Comparison of ENCODE assay signal across 1 cellular context in the genomic region with DNA sequence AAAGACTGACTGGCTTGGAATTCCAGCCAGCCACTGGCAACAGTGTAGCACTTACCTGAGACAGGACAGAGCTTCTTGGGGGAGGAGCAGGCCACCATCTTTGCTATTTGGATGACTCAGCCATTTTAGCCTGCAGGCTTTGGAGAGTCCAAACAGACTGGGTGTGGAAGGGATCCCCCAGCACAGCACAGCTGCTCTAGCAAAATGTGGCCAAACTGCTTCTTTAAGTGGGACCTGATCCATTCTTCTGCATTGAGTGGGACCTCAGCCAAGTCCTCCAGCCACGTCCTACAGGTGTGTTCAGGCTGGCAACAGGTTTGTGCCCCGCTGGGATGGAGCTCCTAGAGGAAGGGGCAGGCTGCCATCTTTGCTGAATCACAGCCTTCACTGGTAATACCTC.
A peak's percentile ranks its signal among the peaks of the same experiment; 100 is the strongest.
TF ChIP-seq lines count a peak whose summit lies in the region.

No MANE protein-coding gene starts in this region.

TF ChIP-seq in K562, 482 proteins besides CTCF, POLR2A, EP300 and RAD21 (continued from another document):
- TF ChIP-seq, protein P1, sequence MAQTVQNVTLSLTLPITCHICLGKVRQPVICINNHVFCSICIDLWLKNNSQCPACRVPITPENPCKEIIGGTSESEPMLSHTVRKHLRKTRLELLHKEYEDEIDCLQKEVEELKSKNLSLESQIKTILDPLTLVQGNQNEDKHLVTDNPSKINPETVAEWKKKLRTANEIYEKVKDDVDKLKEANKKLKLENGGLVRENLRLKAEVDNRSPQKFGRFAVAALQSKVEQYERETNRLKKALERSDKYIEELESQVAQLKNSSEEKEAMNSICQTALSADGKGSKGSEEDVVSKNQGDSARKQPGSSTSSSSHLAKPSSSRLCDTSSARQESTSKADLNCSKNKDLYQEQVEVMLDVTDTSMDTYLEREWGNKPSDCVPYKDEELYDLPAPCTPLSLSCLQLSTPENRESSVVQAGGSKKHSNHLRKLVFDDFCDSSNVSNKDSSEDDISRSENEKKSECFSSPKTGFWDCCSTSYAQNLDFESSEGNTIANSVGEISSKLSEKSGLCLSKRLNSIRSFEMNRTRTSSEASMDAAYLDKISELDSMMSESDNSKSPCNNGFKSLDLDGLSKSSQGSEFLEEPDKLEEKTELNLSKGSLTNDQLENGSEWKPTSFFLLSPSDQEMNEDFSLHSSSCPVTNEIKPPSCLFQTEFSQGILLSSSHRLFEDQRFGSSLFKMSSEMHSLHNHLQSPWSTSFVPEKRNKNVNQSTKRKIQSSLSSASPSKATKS (CRISPR knock-in tag; IDR thresholded peaks at IDR 0.05), result no peak
- TF ChIP-seq TAF15 (IDR thresholded peaks at IDR 0.05; ENCODE audit: low read depth, low read length) (no peak), PML (IDR thresholded peaks at IDR 0.05; ENCODE audit: low read length) (no peak), TRIM24 (IDR thresholded peaks at IDR 0.05) (no peak), YY1 (IDR thresholded peaks at IDR 0.05; ENCODE audit: borderline replicate concordance in 1 of 3, control insufficient read depth in 1 of 3, extremely low read depth in 1 of 3, insufficient read depth in 3 of 3, insufficient read length in 1 of 3, insufficient replicate concordance in 2 of 3, low read depth in 1 of 3, low read length in 2 of 3) (peak in 1 of 3 experiments; percentile 57), MAFF (IDR thresholded peaks at IDR 0.05; ENCODE audit: low read length) (peak; percentile 58), MAFG (tag; conservative IDR thresholded peaks at IDR 0.05) (peak; percentile 33), MAFK (IDR thresholded peaks at IDR 0.05; ENCODE audit: low read length) (peak; percentile 8; the same call in 1 of the 2 replicates), TRIM28 (IDR thresholded peaks at IDR 0.05) (no peak), ZNF76 (CRISPR knock-in tag; IDR thresholded peaks at IDR 0.05; ENCODE audit: borderline replicate concordance) (no peak), NR1H2 (CRISPR knock-in tag; IDR thresholded peaks at IDR 0.05) (no peak), POLR2B (IDR thresholded peaks at IDR 0.05; ENCODE audit: low read depth, partially characterized antibody) (no peak), NFE2 (IDR thresholded peaks at IDR 0.05; ENCODE audit: low read depth) (peak; percentile 62), ZNF316 (IDR thresholded peaks at IDR 0.05) (peak; percentile 85), C11orf30 (IDR thresholded peaks at IDR 0.05; ENCODE audit: low read depth) (peak; percentile 78)
- TF ChIP-seq, protein P2, sequence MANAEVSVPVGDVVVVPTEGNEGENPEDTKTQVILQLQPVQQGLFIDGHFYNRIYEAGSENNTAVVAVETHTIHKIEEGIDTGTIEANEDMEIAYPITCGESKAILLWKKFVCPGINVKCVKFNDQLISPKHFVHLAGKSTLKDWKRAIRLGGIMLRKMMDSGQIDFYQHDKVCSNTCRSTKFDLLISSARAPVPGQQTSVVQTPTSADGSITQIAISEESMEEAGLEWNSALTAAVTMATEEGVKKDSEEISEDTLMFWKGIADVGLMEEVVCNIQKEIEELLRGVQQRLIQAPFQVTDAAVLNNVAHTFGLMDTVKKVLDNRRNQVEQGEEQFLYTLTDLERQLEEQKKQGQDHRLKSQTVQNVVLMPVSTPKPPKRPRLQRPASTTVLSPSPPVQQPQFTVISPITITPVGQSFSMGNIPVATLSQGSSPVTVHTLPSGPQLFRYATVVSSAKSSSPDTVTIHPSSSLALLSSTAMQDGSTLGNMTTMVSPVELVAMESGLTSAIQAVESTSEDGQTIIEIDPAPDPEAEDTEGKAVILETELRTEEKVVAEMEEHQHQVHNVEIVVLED (CRISPR knock-in tag; IDR thresholded peaks at IDR 0.05), result no peak
- TF ChIP-seq, protein P3, sequence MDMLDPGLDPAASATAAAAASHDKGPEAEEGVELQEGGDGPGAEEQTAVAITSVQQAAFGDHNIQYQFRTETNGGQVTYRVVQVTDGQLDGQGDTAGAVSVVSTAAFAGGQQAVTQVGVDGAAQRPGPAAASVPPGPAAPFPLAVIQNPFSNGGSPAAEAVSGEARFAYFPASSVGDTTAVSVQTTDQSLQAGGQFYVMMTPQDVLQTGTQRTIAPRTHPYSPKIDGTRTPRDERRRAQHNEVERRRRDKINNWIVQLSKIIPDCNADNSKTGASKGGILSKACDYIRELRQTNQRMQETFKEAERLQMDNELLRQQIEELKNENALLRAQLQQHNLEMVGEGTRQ (CRISPR knock-in tag; IDR thresholded peaks at IDR 0.05), result no peak
TF ChIP-seq in K562: peak in this region for 7.
